8 cellular contexts compared by ENCODE assay signal in the genomic region with DNA sequence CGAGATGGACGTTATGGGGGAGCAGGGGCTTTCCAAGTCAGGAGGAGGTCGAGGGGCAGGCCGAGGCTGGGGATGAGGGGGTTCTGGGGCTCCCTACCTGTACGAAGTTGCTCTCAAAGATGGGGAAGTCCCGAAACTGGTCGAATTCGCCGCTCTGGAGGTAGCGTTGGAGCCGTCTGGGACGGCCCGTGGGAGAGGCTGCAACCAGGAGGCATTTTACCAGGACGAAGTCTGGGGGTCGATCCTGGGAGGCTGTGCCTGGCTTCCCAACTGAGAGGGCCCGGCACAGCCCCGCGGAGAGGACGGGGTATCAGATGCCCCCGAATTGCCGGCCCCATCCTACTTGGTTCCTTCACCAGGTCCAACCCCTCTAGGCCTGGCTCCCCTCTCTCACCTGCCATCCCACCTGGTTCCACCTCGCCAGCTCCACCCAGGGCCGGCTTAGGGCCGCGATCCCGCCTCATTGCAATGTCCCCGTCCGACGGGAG. TPM values are rescaled to one million over a fixed set of nuclear protein-coding genes. Genes with fewer than 3 reads are reported as not detected.
DNase-seq lines count a peak whose midpoint lies in the region; ATAC-seq lines count a peak whose summit lies in the region.

No MANE protein-coding gene starts in this region.

- peak overlapping the region; percentile 22 for H3K4me3 ChIP-seq in iPS-11a (ENCODE audit: low read depth, low read length)
- peak overlapping the region; percentile 49 to 96 for H3K4me3 ChIP-seq in stomach smooth muscle (ENCODE audit: low read length in 2 of 2)

- no peak overlapping the region for H3K9ac ChIP-seq in stomach smooth muscle (ENCODE audit: low read length in 2 of 2)

- peaks cover 7% of the 10 kb centered on the region for H3K4me1 Mint-ChIP-seq in T-helper 2 cell treated with Interferon-gamma antibody and Interleukin-4, amounts not matched to agents 5 μg/mL and 100 μg/mL, for 36 hours (ENCODE audit: low read depth)
- H3K4me1 Mint-ChIP-seq in activated CD4-positive, alpha-beta memory T cell treated with anti-CD3 and anti-CD28 coated beads for 36 hours (ENCODE audit: low read depth) = peaks cover 22% of the 10 kb centered on the region

- POLR2A ChIA-PET in activated CD4-positive, alpha-beta memory T cell treated with anti-CD3 and anti-CD28 coated beads for 36 hours (lab: Charles Lee) = interaction anchor here (1.5 kb wide), 1 partner anchor 36 kb away, joined by 4 read pairs; a partner anchor contains a TSS

- H3K4me1 ChIP-seq in stomach smooth muscle (ENCODE audit: control insufficient read depth, insufficient read depth, low read length) = peaks cover 11% of the 10 kb centered on the region

- no peaks in the 10 kb centered on the region for H3K9me3 ChIP-seq in stomach smooth muscle (ENCODE audit: control insufficient read depth in 2 of 2, low read length in 2 of 2)

- no peak for ATAC-seq in HG02642 (IDR thresholded peaks at IDR 0.05; ENCODE audit: poor library complexity, unreplicated experiment)

- peaks cover 7 to 14% of the 10 kb centered on the region in 2 donors for H3K36me3 ChIP-seq in stomach smooth muscle (ENCODE audit: control insufficient read depth in 2 of 2, insufficient read depth in 2 of 2, low read length in 2 of 2)

- H3K27ac Mint-ChIP-seq in T-helper 2 cell treated with Interferon-gamma antibody and Interleukin-4, amounts not matched to agents 5 μg/mL and 100 μg/mL, for 36 hours = peak overlapping the region; percentile 91
- H3K27ac Mint-ChIP-seq in activated CD4-positive, alpha-beta memory T cell treated with anti-CD3 and anti-CD28 coated beads for 36 hours = peak overlapping the region; percentile 88

- H3K9me3 Mint-ChIP-seq in T-helper 2 cell treated with Interferon-gamma antibody and Interleukin-4, amounts not matched to agents 5 μg/mL and 100 μg/mL, for 36 hours = no peaks in the 10 kb centered on the region
- H3K9me3 Mint-ChIP-seq in activated CD4-positive, alpha-beta memory T cell treated with anti-CD3 and anti-CD28 coated beads for 36 hours = no peaks in the 10 kb centered on the region

- peaks cover 22% of the 10 kb centered on the region for H3K36me3 Mint-ChIP-seq in T-helper 2 cell treated with Interferon-gamma antibody and Interleukin-4, amounts not matched to agents 5 μg/mL and 100 μg/mL, for 36 hours (ENCODE audit: low read depth)
- H3K36me3 Mint-ChIP-seq in activated CD4-positive, alpha-beta memory T cell treated with anti-CD3 and anti-CD28 coated beads for 36 hours = peaks cover 16% of the 10 kb centered on the region

- H3K27ac ChIP-seq in stomach smooth muscle (ENCODE audit: low read length) = peak overlapping the region; percentile 58

- intact Hi-C loops in activated CD4-positive, alpha-beta memory T cell treated with anti-CD3 and anti-CD28 coated beads for 36 hours (cut with micrococcal nuclease) = loop anchor here (1.0 to 2.0 kb wide), 2 partner anchors 36 to 99 kb away; a partner anchor contains a TSS

- H3K4me3 Mint-ChIP-seq in T-helper 2 cell treated with Interferon-gamma antibody and Interleukin-4, amounts not matched to agents 5 μg/mL and 100 μg/mL, for 36 hours = peak overlapping the region; percentile 99
- peak overlapping the region; percentile 93 for H3K4me3 Mint-ChIP-seq in activated CD4-positive, alpha-beta memory T cell treated with anti-CD3 and anti-CD28 coated beads for 36 hours

- DNase-seq in T-helper 2 cell treated with Interferon-gamma antibody and Interleukin-4, amounts not matched to agents 5 μg/mL and 100 μg/mL, for 36 hours (ENCODE audit: low spot score) = no peak
- DNase-seq in T-helper 2 cell = no peak
- no peak for DNase-seq in activated CD4-positive, alpha-beta memory T cell treated with anti-CD3 and anti-CD28 coated beads for 36 hours
- DNase-seq in epidermal melanocyte (ENCODE audit: insufficient read length, low spot score) = no peak
- DNase-seq in kidney tubule cell (ENCODE audit: low spot score) = no peak

- CTCF ChIA-PET in activated CD4-positive, alpha-beta memory T cell treated with anti-CD3 and anti-CD28 coated beads for 36 hours (lab: Charles Lee) = interaction anchor here (1.5 to 2.2 kb wide), 2 partner anchors 81 to 119 kb away, joined by 3 to 6 read pairs; no protein-coding TSS in a partner anchor

- no peaks in the 10 kb centered on the region for H3K27me3 Mint-ChIP-seq in T-helper 2 cell treated with Interferon-gamma antibody and Interleukin-4, amounts not matched to agents 5 μg/mL and 100 μg/mL, for 36 hours (ENCODE audit: low read depth)
- H3K27me3 Mint-ChIP-seq in activated CD4-positive, alpha-beta memory T cell treated with anti-CD3 and anti-CD28 coated beads for 36 hours = no peaks in the 10 kb centered on the region

- no peaks in the 10 kb centered on the region for H3K27me3 ChIP-seq in stomach smooth muscle (ENCODE audit: control insufficient read depth in 1 of 2, insufficient read depth in 2 of 2, low read length in 2 of 2)

RNA-seq across cellular contexts. Expression of a gene that starts 0.5 kb away (rescaled TPM):
- 10 to 100 TPM; 37.5 to 37.6 TPM for total RNA-seq in activated CD4-positive, alpha-beta memory T cell treated with anti-CD3 and anti-CD28 coated beads for 36 hours

RNA-seq across cellular contexts. Expression of a gene that starts 0.9 kb away (rescaled TPM):
- total RNA-seq in activated CD4-positive, alpha-beta memory T cell treated with anti-CD3 and anti-CD28 coated beads for 36 hours = under 1 TPM; 0.77 to 0.88 TPM

RNA-seq across cellular contexts. Expression of a gene that starts 35.2 kb away (rescaled TPM):
- 10 to 100 TPM; 29.5 to 36.2 TPM for total RNA-seq in activated CD4-positive, alpha-beta memory T cell treated with anti-CD3 and anti-CD28 coated beads for 36 hours

RNA-seq across cellular contexts. Expression of a gene that starts 37.9 kb away (rescaled TPM):
- not detected for total RNA-seq in activated CD4-positive, alpha-beta memory T cell treated with anti-CD3 and anti-CD28 coated beads for 36 hours

RNA-seq across cellular contexts. Expression of a gene that starts 43.1 kb away (rescaled TPM):
- under 1 TPM; 0.38 to 0.94 TPM for total RNA-seq in activated CD4-positive, alpha-beta memory T cell treated with anti-CD3 and anti-CD28 coated beads for 36 hours
